ENCODE assay signal across 1 cellular context in genomic region chr6:169450097-169450496, GRCh38.
TF ChIP-seq lines count a peak whose summit lies in the region.

No MANE protein-coding gene starts in this region.

TF ChIP-seq in Ishikawa, 13 proteins besides CTCF, POLR2A, EP300 and RAD21 (continued from another document):
- TF ChIP-seq USF1 (IDR thresholded peaks at IDR 0.05) (no peak), FOXM1 (IDR thresholded peaks at IDR 0.05; ENCODE audit: borderline replicate concordance, low read depth) (no peak), TEAD4 (IDR thresholded peaks at IDR 0.05) (no peak)
